Comparison of ENCODE assay signal across 8 cellular contexts in genomic region chr2:48471048-48471474, GRCh38. TPM values are rescaled to one million over a fixed set of nuclear protein-coding genes. Genes with fewer than 3 reads are reported as not detected.
DNase-seq lines count a peak whose midpoint lies in the region; ATAC-seq, FAIRE-seq and TF ChIP-seq lines count a peak whose summit lies in the region.

No MANE protein-coding gene starts in this region.

- no peaks in the 10 kb centered on the region for H3K27me3 ChIP-seq in pancreas
- no peaks in the 10 kb centered on the region for H3K27me3 ChIP-seq in naive thymus-derived CD4-positive, alpha-beta T cell (ENCODE audit: control insufficient read depth in 2 of 2, insufficient read depth in 2 of 2, low read length in 2 of 2)

- CTCF ChIA-PET in HEK293 (lab: Yijun Ruan, JAX) = interaction anchor here (0.6 to 2.6 kb wide), 29 partner anchors 8 to 620 kb away, joined by 3 to 18 read pairs (median 4); no protein-coding TSS in a partner anchor
- CTCF ChIA-PET in naive thymus-derived CD4-positive, alpha-beta T cell (lab: Charles Lee) = interaction anchor here (0.6 kb wide), 1 partner anchor 63 kb away, joined by 4 read pairs; no protein-coding TSS in a partner anchor

- no peak overlapping the region for H3K4me3 Mint-ChIP-seq in stimulated activated naive B cell treated with anti-CD40 and anti-IgM and Interleukin-4, amounts not matched to agents 10 μg/mL and 1 μg/mL and 100 μg/mL, for 72 hours
- no peak overlapping the region for H3K4me3 Mint-ChIP-seq in naive thymus-derived CD4-positive, alpha-beta T cell

- H3K27ac ChIP-seq in HEK293 (ENCODE audit: extremely low read depth, low read depth, low read length) (no peak overlapping the region), pancreas (peak overlapping the region in 1 of 4 donors; percentile 38)
- no peak overlapping the region for H3K27ac ChIP-seq in naive thymus-derived CD4-positive, alpha-beta T cell (ENCODE audit: low read depth, low read length)

- peak; percentile 79 for FAIRE-seq in RCC 7860 (lab: Jason Lieb, UNC)
- peak; percentile 32 for FAIRE-seq in pancreas (lab: Jason Lieb, UNC)

- peaks cover 39 to 46% of the 10 kb centered on the region in 2 donors for H3K36me3 Mint-ChIP-seq in stimulated activated naive B cell treated with anti-CD40 and anti-IgM and Interleukin-4, amounts not matched to agents 10 μg/mL and 1 μg/mL and 100 μg/mL, for 72 hours
- H3K36me3 Mint-ChIP-seq in naive thymus-derived CD4-positive, alpha-beta T cell = peaks cover 11 to 47% (median 34%) of the 10 kb centered on the region in 5 donors

- H3K36me3 ChIP-seq in HEK293 (ENCODE audit: control insufficient read depth in 2 of 2, insufficient read depth in 1 of 2, low read length in 2 of 2) (peaks cover 14 to 34% of the 10 kb centered on the region in 2 experiments), pancreas (peaks cover 0 to 6% (median 5%) of the 10 kb centered on the region in 3 donors)
- peaks cover 7 to 51% (median 10%) of the 10 kb centered on the region in 3 experiments for H3K36me3 ChIP-seq in naive thymus-derived CD4-positive, alpha-beta T cell (ENCODE audit: control insufficient read depth in 2 of 3, insufficient read depth in 3 of 3, low read length in 3 of 3)

- POLR2A ChIA-PET in HEK293 (lab: Yijun Ruan, JAX) = interaction anchor here (1.3 kb wide), 1 partner anchor 21 kb away, joined by 3 read pairs; no protein-coding TSS in a partner anchor
- POLR2A ChIA-PET in naive thymus-derived CD4-positive, alpha-beta T cell (lab: Charles Lee) = no interaction called here

- H3K9me3 Mint-ChIP-seq in stimulated activated naive B cell treated with anti-CD40 and anti-IgM and Interleukin-4, amounts not matched to agents 10 μg/mL and 1 μg/mL and 100 μg/mL, for 72 hours = no peaks in the 10 kb centered on the region
- no peaks in the 10 kb centered on the region for H3K9me3 Mint-ChIP-seq in naive thymus-derived CD4-positive, alpha-beta T cell

- H3K4me3 ChIP-seq in HEK293 (ENCODE audit: low read depth, low read length) = no peak overlapping the region
- no peak overlapping the region for H3K4me3 ChIP-seq in pancreas
- H3K4me3 ChIP-seq in naive thymus-derived CD4-positive, alpha-beta T cell (ENCODE audit: low read length) = no peak overlapping the region

- DNase-seq in RCC 7860 (ENCODE audit: low spot score) (peak; percentile 49), fibroblast of the conjunctiva (ENCODE audit: low read depth) (peak; percentile 52), pancreas (no peak), GF-D8 (lab: John Stamatoyannopoulos, UW) (no peak)
- no peak for DNase-seq in stimulated activated naive B cell treated with anti-CD40 and anti-IgM and Interleukin-4, amounts not matched to agents 10 μg/mL and 1 μg/mL and 100 μg/mL, for 72 hours
- DNase-seq in naive thymus-derived CD4-positive, alpha-beta T cell = no peak

- no peaks in the 10 kb centered on the region for H3K27me3 Mint-ChIP-seq in stimulated activated naive B cell treated with anti-CD40 and anti-IgM and Interleukin-4, amounts not matched to agents 10 μg/mL and 1 μg/mL and 100 μg/mL, for 72 hours
- H3K27me3 Mint-ChIP-seq in naive thymus-derived CD4-positive, alpha-beta T cell = no peaks in the 10 kb centered on the region

- intact Hi-C loops in pancreas (cut with DNase I) = no loop called here
- intact Hi-C loops in naive thymus-derived CD4-positive, alpha-beta T cell (cut with micrococcal nuclease) = no loop called here

- TF ChIP-seq CTCF in HEK293 (tag by site-specific recombination; IDR thresholded peaks at IDR 0.05) (peak; percentile 49; the same call in 1 of the 2 replicates), pancreas (IDR thresholded peaks at IDR 0.05) (peak; percentile 44 to 53 (median 47))

- no peaks in the 10 kb centered on the region for H3K9me3 ChIP-seq in HEK293 (ENCODE audit: control insufficient read depth, insufficient read depth, low read depth, low read length)
- H3K9me3 ChIP-seq in pancreas = no peaks in the 10 kb centered on the region
- H3K9me3 ChIP-seq in naive thymus-derived CD4-positive, alpha-beta T cell (ENCODE audit: control insufficient read depth in 2 of 3, low read length in 3 of 3) = no peaks in the 10 kb centered on the region

- ATAC-seq in pancreas = peak; percentile 86 to 98 (median 94)
- no peak for ATAC-seq in GM18909 (IDR thresholded peaks at IDR 0.05; ENCODE audit: poor library complexity, unreplicated experiment)
- ATAC-seq in stimulated activated naive B cell treated with anti-CD40 and anti-IgM and Interleukin-4, amounts not matched to agents 10 μg/mL and 1 μg/mL and 100 μg/mL, for 72 hours (replicated peaks) = no peak
- ATAC-seq in naive thymus-derived CD4-positive, alpha-beta T cell = no peak

- 31 to 33% methylated on average over 4 of the region's 4 CpGs for WGBS in pancreas, 2 donors

- H3K4me1 Mint-ChIP-seq in stimulated activated naive B cell treated with anti-CD40 and anti-IgM and Interleukin-4, amounts not matched to agents 10 μg/mL and 1 μg/mL and 100 μg/mL, for 72 hours = no peaks in the 10 kb centered on the region
- peaks cover 0 to 4% (median 0%) of the 10 kb centered on the region in 7 donors for H3K4me1 Mint-ChIP-seq in naive thymus-derived CD4-positive, alpha-beta T cell

- no peaks in the 10 kb centered on the region for H3K4me1 ChIP-seq in HEK293 (ENCODE audit: control insufficient read depth, insufficient read depth, low read length)
- H3K4me1 ChIP-seq in pancreas = no peaks in the 10 kb centered on the region
- H3K4me1 ChIP-seq in naive thymus-derived CD4-positive, alpha-beta T cell (ENCODE audit: control insufficient read depth in 2 of 2, insufficient read depth in 2 of 2, low read length in 2 of 2) = no peaks in the 10 kb centered on the region

- H3K27ac Mint-ChIP-seq in stimulated activated naive B cell treated with anti-CD40 and anti-IgM and Interleukin-4, amounts not matched to agents 10 μg/mL and 1 μg/mL and 100 μg/mL, for 72 hours = no peak overlapping the region
- peak overlapping the region in 1 of 9 donors; percentile 51 for H3K27ac Mint-ChIP-seq in naive thymus-derived CD4-positive, alpha-beta T cell

TF ChIP-seq in HEK293, 187 proteins besides CTCF, POLR2A, EP300 and RAD21:
- TF ChIP-seq ZNF654 (tag by site-specific recombination; IDR thresholded peaks at IDR 0.05; ENCODE audit: low read depth) (peak; percentile 28), PRDM1 (tag by site-specific recombination; IDR thresholded peaks at IDR 0.05) (0 out of 2 replicates have a peak, but pooled peaks have one; percentile 20), ZNF561 (tag by site-specific recombination; IDR thresholded peaks at IDR 0.05; ENCODE audit: borderline replicate concordance) (0 out of 2 replicates have a peak, but pooled peaks have one; percentile 17), IKZF3 (tag by site-specific recombination; IDR thresholded peaks at IDR 0.05) (peak; percentile 62), ZBTB7A (tag by site-specific recombination; IDR thresholded peaks at IDR 0.05; ENCODE audit: low read depth) (no peak), PRDM6 (tag by site-specific recombination; IDR thresholded peaks at IDR 0.05) (peak; percentile 34; the same call in 1 of the 2 replicates), ZNF501 (tag by site-specific recombination; IDR thresholded peaks at IDR 0.05) (peak; percentile 31; the same call in 1 of the 2 replicates), ZNF48 (tag by site-specific recombination; IDR thresholded peaks at IDR 0.05) (no peak)

RNA-seq across cellular contexts. Expression of gene PPP1R21, which starts 30.5 kb away (rescaled TPM):
- 10 to 100 TPM in 3 of 6 donors, 1 to 10 TPM in 3; 6.7 to 15.4 (median 10.1) TPM for total RNA-seq in pancreas
- polyA plus RNA-seq in pancreas = 10 to 100 TPM; 17.4 to 24.7 TPM
- total RNA-seq in naive thymus-derived CD4-positive, alpha-beta T cell = 10 to 100 TPM; 37.8 to 43.0 (median 38.6) TPM
- 10 to 100 TPM; 21.2 to 25.8 TPM for polyA plus RNA-seq in naive thymus-derived CD4-positive, alpha-beta T cell

RNA-seq across cellular contexts. Expression of gene STON1, which starts 58.9 kb away (rescaled TPM):
- 1 to 10 TPM; 1.2 to 4.9 (median 2.4) TPM for total RNA-seq in pancreas
- 1 to 10 TPM; 1.7 to 1.9 TPM for polyA plus RNA-seq in pancreas
- total RNA-seq in naive thymus-derived CD4-positive, alpha-beta T cell = 1 to 10 TPM; 1.8 to 3.7 (median 2.5) TPM
- under 1 TPM; 0.39 to 0.57 TPM for polyA plus RNA-seq in naive thymus-derived CD4-positive, alpha-beta T cell

Comparison
In these comparisons a context has a peak if more than half of its experiments do, and no peak if none do; other contexts are left out.
1. DNase-seq: peak in RCC 7860 (single experiment) and fibroblast of the conjunctiva (single experiment); none in pancreas (0 of 6), stimulated activated naive B cell treated with anti-CD40 and anti-IgM and Interleukin-4, amounts not matched to agents 10 μg/mL and 1 μg/mL and 100 μg/mL, for 72 hours (single experiment), naive thymus-derived CD4-positive, alpha-beta T cell (0 of 9) and GF-D8 (single experiment).
2. ATAC-seq: peak in pancreas (4 of 4); none in GM18909 (single experiment), stimulated activated naive B cell treated with anti-CD40 and anti-IgM and Interleukin-4, amounts not matched to agents 10 μg/mL and 1 μg/mL and 100 μg/mL, for 72 hours (0 of 2) and naive thymus-derived CD4-positive, alpha-beta T cell (single experiment).